In genomic region chr5:62197697-62198096, GRCh38 we compare ENCODE assay signal across 23 cellular contexts.
DNase-seq lines count a peak whose midpoint lies in the region; ATAC-seq, FAIRE-seq and TF ChIP-seq lines count a peak whose summit lies in the region.
"Had no signal": no experiment of that assay in that cellular context is flagged by ENCODE, and none has a peak within 500 bp of the region (broad histone marks: within the 10 kb centered on the region; RNA-seq: fewer than 3 reads in every experiment).

No MANE protein-coding gene starts in this region.

- H2BK15ac ChIP-seq in H1 (ENCODE audit: low read length): no peak overlapping the region

- no peak overlapping the region for H2BK12ac ChIP-seq in H1 (ENCODE audit: low read depth, low read length)

- no peak overlapping the region for H4K8ac ChIP-seq in H1 (ENCODE audit: extremely low read depth, insufficient read depth, low read length)

- H2BK20ac ChIP-seq in H1 (ENCODE audit: low read length): no peak overlapping the region

- no peak overlapping the region for H3K14ac ChIP-seq in H1 (ENCODE audit: insufficient read length)

- no peak for TF ChIP-seq EP300 in H1 (IDR thresholded peaks at IDR 0.05; ENCODE audit: borderline replicate concordance in 1 of 2, low read depth in 2 of 2, low read length in 2 of 2)

- TF ChIP-seq RAD21 in H1 (IDR thresholded peaks at IDR 0.05 in 1 of 2, conservative IDR thresholded peaks at IDR 0.05 in 1 of 2; ENCODE audit: low read depth in 2 of 2, low read length in 2 of 2): peak in 1 of 2 experiments; percentile 18; a peak in 1 of 4 replicates

- H3K4ac ChIP-seq in H1 (replicated peaks; ENCODE audit: insufficient read length, low read depth, low read length): no peak overlapping the region

- H3K4me1 ChIP-seq in H1 (replicated peaks in 1 of 4; ENCODE audit: control insufficient read depth in 3 of 4, insufficient read depth in 4 of 4, low read length in 3 of 4): no peaks in the 10 kb centered on the region
- no peaks in the 10 kb centered on the region for H3K4me1 ChIP-seq in spleen
- H3K4me1 ChIP-seq: BE2C, SJSA1 had no signal

- no peak overlapping the region for H3K23ac ChIP-seq in H1 (ENCODE audit: insufficient read length)

- H4K91ac ChIP-seq in H1 (replicated peaks; ENCODE audit: insufficient read length, low read length): no peak overlapping the region

- no peak overlapping the region for H4K5ac ChIP-seq in H1 (ENCODE audit: insufficient read length, low read depth, low read length)

- 0 out of 2 replicates have a peak overlapping the region, but pooled peaks have one; percentile 50 for H2AFZ ChIP-seq in H1 (ENCODE audit: low read length)

- no peak overlapping the region for H2BK120ac ChIP-seq in H1 (replicated peaks; ENCODE audit: low read depth, low read length)

- H3K79me2 ChIP-seq in H1 (ENCODE audit: control insufficient read depth in 1 of 2, insufficient read depth in 2 of 2, low read length in 2 of 2): no peaks in the 10 kb centered on the region

- peak; percentile 21 for DNase-seq in NCI-H748 (lab: John Stamatoyannopoulos, UW; ENCODE audit: unreplicated experiment)
- no peak for DNase-seq in NCI-H748 treated with DMSO at 0.1 percent for 48 hours (lab: John Stamatoyannopoulos, UW)
- DNase-seq in LNCaP clone FGC (ENCODE audit: low read depth): peak; percentile 14
- no peak for DNase-seq in H1 (ENCODE audit: low read depth in 1 of 2, low spot score in 2 of 2)
- DNase-seq in spleen: no peak
- DNase-seq in NCI-H2029 (lab: John Stamatoyannopoulos, UW): no peak
- DNase-seq: BE2C; CD4-positive, CD25-positive, alpha-beta regulatory T cell; GDM1; HFFc6; MM.1S; NCI-H1092; NCI-H2081 treated with DMSO at 0.1 percent for 48 hours; NCI-H510A; NCI-H82; OCI-M1; T-helper 9 cell had no signal

- POLR2A ChIA-PET in H1 (lab: Charles Lee; ENCODE audit: partially characterized antibody): no interaction called here

- H3K4me3 ChIP-seq in LNCaP clone FGC (ENCODE audit: low read depth, low read length) (no peak overlapping the region), H1 (ENCODE audit: extremely low read depth in 1 of 4, insufficient read depth in 2 of 4, low read depth in 3 of 4, low read length in 4 of 4) (no peak overlapping the region), spleen (no peak overlapping the region)
- H3K4me3 ChIP-seq: SJSA1 had no signal

- H3K18ac ChIP-seq in H1 (ENCODE audit: extremely low read depth, low read length): no peak overlapping the region

- H2BK5ac ChIP-seq in H1 (ENCODE audit: low read depth, low read length): no peak overlapping the region

- no peak for FAIRE-seq in H1 (lab: Jason Lieb, UNC)
- FAIRE-seq: GM18507, GM19239, H54, RCC 7860 had no signal

- intact Hi-C loops in spleen (cut with DNase I; ENCODE audit: low total_unique reads): no loop called here

- H3K23me2 ChIP-seq in H1 (ENCODE audit: low read depth, low read length): no peaks in the 10 kb centered on the region

- H4K20me1 ChIP-seq in H1 (replicated peaks in 1 of 2; ENCODE audit: control insufficient read depth in 1 of 2, insufficient read depth in 2 of 2, low read length in 2 of 2): no peaks in the 10 kb centered on the region

- no peak overlapping the region for H3K4me2 ChIP-seq in H1 (ENCODE audit: insufficient read depth in 1 of 2, low read depth in 2 of 2, low read length in 2 of 2)

- H3K27ac ChIP-seq in H1 (ENCODE audit: low read depth, low read length): no peak overlapping the region
- no peak overlapping the region for H3K27ac ChIP-seq in spleen
- H3K27ac ChIP-seq: SJSA1 had no signal

- WGBS in H1 (ENCODE audit: extremely low coverage in 1 of 2, insufficient coverage in 1 of 2, insufficient read length in 1 of 2, insufficient replicate concordance in 2 of 2, low coverage in 1 of 2, low lambda C conversion rate in 2 of 2, missing lambda C conversion rate in 1 of 2), 2 experiments: 84% methylated on average over 2 of the region's 2 CpGs; no CpG with 5 or more reads in 1 of the 2 experiments
- 77 to 100% (median 89%) methylated on average over 2 of the region's 2 CpGs for WGBS in spleen, 5 donors

- H3K9ac ChIP-seq in H1 (replicated peaks in 1 of 4; ENCODE audit: extremely low read depth in 1 of 4, low read depth in 3 of 4, low read length in 3 of 4): no peak overlapping the region

- H3K36me3 ChIP-seq in H1 (ENCODE audit: control insufficient read depth in 2 of 4, insufficient read depth in 4 of 4, low read length in 3 of 4) (no peaks in the 10 kb centered on the region), spleen (no peaks in the 10 kb centered on the region)
- H3K36me3 ChIP-seq: BE2C, SJSA1 had no signal

- H2AK5ac ChIP-seq in H1 (ENCODE audit: low read depth, low read length): no peak overlapping the region

- peaks cover 0 to 1% (median 0%) of the 10 kb centered on the region in 4 experiments; a peak in 1 of 7 replicates for H3K27me3 ChIP-seq in H1 (replicated peaks in 1 of 4; ENCODE audit: control insufficient read depth in 3 of 4, extremely low read depth in 1 of 4, insufficient read depth in 3 of 4, low read length in 3 of 4)
- H3K27me3 ChIP-seq in spleen (replicated peaks in 1 of 7): no peaks in the 10 kb centered on the region
- H3K27me3 ChIP-seq: SJSA1 had no signal

- no peak overlapping the region for H3K56ac ChIP-seq in H1 (replicated peaks; ENCODE audit: insufficient read length, low read depth, low read length)

- peaks cover 10 to 13% of the 10 kb centered on the region in 2 experiments; a peak in 3 of 4 replicates for H3K9me3 ChIP-seq in H1 (ENCODE audit: insufficient read depth in 2 of 2, low read depth in 1 of 2, low read length in 1 of 2)
- H3K9me3 ChIP-seq in spleen: peaks cover 0 to 18% (median 8%) of the 10 kb centered on the region in 8 donors
- H3K9me3 ChIP-seq: BE2C, SJSA1 had no signal

- no peaks in the 10 kb centered on the region for H3K79me1 ChIP-seq in H1 (ENCODE audit: low read depth, low read length)

- ATAC-seq in HG02763 (IDR thresholded peaks at IDR 0.05; ENCODE audit: unreplicated experiment): no peak

- CTCF ChIA-PET in H1 (lab: Charles Lee; ENCODE audit: partially characterized antibody): interaction anchor here (0.5 to 3.1 kb wide), 5 partner anchors 9 to 1236 kb away, joined by 3 to 16 read pairs (median 3); no protein-coding TSS in a partner anchor

- TF ChIP-seq CTCF in LNCaP clone FGC (IDR thresholded peaks at IDR 0.05; ENCODE audit: control insufficient read depth, extremely low read depth, insufficient read depth): peak; percentile 23
- no peak for TF ChIP-seq CTCF in H1 (IDR thresholded peaks at IDR 0.05; ENCODE audit: control extremely low read depth in 1 of 3, insufficient read depth in 1 of 3, low read depth in 1 of 3, low read length in 3 of 3)
- TF ChIP-seq CTCF in spleen (IDR thresholded peaks at IDR 0.05 in 8 of 11, conservative IDR thresholded peaks at IDR 0.05 in 3 of 11): no peak

- no peak for TF ChIP-seq POLR2A in H1 (IDR thresholded peaks at IDR 0.05; ENCODE audit: control extremely low read depth in 1 of 2, low read depth in 2 of 2, low read length in 2 of 2)
- no peak for TF ChIP-seq POLR2A in spleen (IDR thresholded peaks at IDR 0.05)

TF ChIP-seq in H1, 55 proteins besides CTCF, POLR2A, EP300 and RAD21 (continues in another document):
- TF ChIP-seq USF2 (IDR thresholded peaks at IDR 0.05; ENCODE audit: low read length) (no peak), JUND (IDR thresholded peaks at IDR 0.05; ENCODE audit: low read length) (no peak), KDM4A (IDR thresholded peaks at IDR 0.05; ENCODE audit: low read depth, low read length, severe bottlenecking) (no peak), TBP (IDR thresholded peaks at IDR 0.05; ENCODE audit: low read depth, low read length) (no peak), SIX5 (IDR thresholded peaks at IDR 0.05; ENCODE audit: low read depth, low read length) (no peak), CHD2 (IDR thresholded peaks at IDR 0.05; ENCODE audit: low read length) (no peak), JUN (IDR thresholded peaks at IDR 0.05; ENCODE audit: low read depth, low read length) (no peak), SP1 (IDR thresholded peaks at IDR 0.05; ENCODE audit: low read depth, low read length) (no peak), HDAC6 (IDR thresholded peaks at IDR 0.05; ENCODE audit: low read depth, low read length) (no peak), RBBP5 (IDR thresholded peaks at IDR 0.05; ENCODE audit: borderline replicate concordance, low read depth, low read length) (no peak), BCL11A (IDR thresholded peaks at IDR 0.05; ENCODE audit: low read depth in 2 of 2, low read length in 2 of 2) (no peak), ATF3 (IDR thresholded peaks at IDR 0.05; ENCODE audit: insufficient read depth, low read depth, low read length) (no peak)

Comparison
In these comparisons a context has a peak if more than half of its experiments do, and no peak if none do; other contexts are left out.
1. DNase-seq: peak in NCI-H748 (single experiment) and LNCaP clone FGC (single experiment); none in NCI-H748 treated with DMSO at 0.1 percent for 48 hours (single experiment), H1 (0 of 2), spleen (single experiment) and NCI-H2029 (single experiment).